Comparison of ENCODE assay signal across 1 cellular context in the genomic region with DNA sequence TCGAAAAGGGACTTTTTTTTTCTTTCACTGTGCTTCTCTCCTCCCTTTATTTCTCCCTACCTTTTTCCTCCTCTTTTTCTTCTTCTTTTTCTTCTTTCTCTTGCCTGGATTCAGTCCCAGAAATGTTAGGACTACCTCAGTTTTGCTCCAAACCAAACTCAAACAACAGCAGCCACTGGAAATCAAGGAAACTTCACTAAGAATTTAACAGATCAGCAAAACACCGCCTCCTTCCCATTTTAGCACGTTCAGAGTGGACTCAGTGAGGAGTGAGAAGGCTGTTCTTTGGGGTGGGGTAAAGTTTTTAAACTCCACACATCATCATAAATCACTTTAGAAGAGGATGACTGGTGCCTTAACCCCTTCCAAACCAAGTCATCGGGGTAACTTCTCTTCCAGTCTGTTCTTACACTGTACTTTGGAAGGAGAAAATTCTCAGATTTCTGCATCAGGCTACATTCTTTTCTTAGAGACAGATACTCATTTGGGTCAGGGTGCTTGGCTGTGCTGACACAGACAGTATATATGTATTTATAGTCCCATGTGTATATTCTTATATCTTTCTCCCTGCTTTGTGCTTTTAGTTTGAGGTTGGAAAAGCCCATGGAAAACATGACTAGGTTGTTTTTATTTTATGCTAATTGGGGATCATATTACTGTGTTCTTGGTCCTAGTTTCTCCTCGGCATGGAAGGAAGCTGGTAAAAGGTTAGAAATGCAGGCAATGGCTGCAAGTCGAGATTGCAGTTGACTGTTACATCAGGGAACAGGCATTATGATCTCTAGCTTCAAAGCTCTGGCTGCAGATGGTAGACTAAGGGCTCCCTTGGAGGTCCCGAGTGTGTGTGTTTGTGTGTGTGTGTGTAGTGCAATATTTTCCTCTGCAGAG.
A peak's percentile ranks its signal among the peaks of the same experiment; 100 is the strongest.
TF ChIP-seq lines count a peak whose summit lies in the region.

A gene with protein sequence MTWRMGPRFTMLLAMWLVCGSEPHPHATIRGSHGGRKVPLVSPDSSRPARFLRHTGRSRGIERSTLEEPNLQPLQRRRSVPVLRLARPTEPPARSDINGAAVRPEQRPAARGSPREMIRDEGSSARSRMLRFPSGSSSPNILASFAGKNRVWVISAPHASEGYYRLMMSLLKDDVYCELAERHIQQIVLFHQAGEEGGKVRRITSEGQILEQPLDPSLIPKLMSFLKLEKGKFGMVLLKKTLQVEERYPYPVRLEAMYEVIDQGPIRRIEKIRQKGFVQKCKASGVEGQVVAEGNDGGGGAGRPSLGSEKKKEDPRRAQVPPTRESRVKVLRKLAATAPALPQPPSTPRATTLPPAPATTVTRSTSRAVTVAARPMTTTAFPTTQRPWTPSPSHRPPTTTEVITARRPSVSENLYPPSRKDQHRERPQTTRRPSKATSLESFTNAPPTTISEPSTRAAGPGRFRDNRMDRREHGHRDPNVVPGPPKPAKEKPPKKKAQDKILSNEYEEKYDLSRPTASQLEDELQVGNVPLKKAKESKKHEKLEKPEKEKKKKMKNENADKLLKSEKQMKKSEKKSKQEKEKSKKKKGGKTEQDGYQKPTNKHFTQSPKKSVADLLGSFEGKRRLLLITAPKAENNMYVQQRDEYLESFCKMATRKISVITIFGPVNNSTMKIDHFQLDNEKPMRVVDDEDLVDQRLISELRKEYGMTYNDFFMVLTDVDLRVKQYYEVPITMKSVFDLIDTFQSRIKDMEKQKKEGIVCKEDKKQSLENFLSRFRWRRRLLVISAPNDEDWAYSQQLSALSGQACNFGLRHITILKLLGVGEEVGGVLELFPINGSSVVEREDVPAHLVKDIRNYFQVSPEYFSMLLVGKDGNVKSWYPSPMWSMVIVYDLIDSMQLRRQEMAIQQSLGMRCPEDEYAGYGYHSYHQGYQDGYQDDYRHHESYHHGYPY (minus strand): TSS at position 280 of the 888 bp plus-strand sequence. CDS start 1,238 bp downstream, outside the sequence.

TF ChIP-seq in K562, 482 proteins besides CTCF, POLR2A, EP300 and RAD21 (continued from another document):
- TF ChIP-seq SP2 (IDR thresholded peaks at IDR 0.05; ENCODE audit: extremely low read depth, low read depth, low read length, poor library complexity, severe bottlenecking) (no peak), SREBF1 (IDR thresholded peaks at IDR 0.05; ENCODE audit: borderline replicate concordance, low read depth, low read length) (no peak), RB1 (IDR thresholded peaks at IDR 0.05; ENCODE audit: low read depth) (no peak), FOXM1 (IDR thresholded peaks at IDR 0.05; ENCODE audit: low read depth) (no peak), FOXM1 (CRISPR knock-in tag; IDR thresholded peaks at IDR 0.05; ENCODE audit: low read depth) (no peak), MEIS2 (IDR thresholded peaks at IDR 0.05; ENCODE audit: partially characterized antibody) (peak; percentile 91), ZNF830 (CRISPR knock-in tag; IDR thresholded peaks at IDR 0.05) (no peak), MTA2 (IDR thresholded peaks at IDR 0.05; ENCODE audit: low read depth) (no peak)
- TF ChIP-seq, protein P1, sequence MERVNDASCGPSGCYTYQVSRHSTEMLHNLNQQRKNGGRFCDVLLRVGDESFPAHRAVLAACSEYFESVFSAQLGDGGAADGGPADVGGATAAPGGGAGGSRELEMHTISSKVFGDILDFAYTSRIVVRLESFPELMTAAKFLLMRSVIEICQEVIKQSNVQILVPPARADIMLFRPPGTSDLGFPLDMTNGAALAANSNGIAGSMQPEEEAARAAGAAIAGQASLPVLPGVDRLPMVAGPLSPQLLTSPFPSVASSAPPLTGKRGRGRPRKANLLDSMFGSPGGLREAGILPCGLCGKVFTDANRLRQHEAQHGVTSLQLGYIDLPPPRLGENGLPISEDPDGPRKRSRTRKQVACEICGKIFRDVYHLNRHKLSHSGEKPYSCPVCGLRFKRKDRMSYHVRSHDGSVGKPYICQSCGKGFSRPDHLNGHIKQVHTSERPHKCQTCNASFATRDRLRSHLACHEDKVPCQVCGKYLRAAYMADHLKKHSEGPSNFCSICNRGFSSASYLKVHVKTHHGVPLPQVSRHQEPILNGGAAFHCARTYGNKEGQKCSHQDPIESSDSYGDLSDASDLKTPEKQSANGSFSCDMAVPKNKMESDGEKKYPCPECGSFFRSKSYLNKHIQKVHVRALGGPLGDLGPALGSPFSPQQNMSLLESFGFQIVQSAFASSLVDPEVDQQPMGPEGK (CRISPR knock-in tag; IDR thresholded peaks at IDR 0.05; ENCODE audit: borderline replicate concordance) = no peak
- TF ChIP-seq, protein P2, sequence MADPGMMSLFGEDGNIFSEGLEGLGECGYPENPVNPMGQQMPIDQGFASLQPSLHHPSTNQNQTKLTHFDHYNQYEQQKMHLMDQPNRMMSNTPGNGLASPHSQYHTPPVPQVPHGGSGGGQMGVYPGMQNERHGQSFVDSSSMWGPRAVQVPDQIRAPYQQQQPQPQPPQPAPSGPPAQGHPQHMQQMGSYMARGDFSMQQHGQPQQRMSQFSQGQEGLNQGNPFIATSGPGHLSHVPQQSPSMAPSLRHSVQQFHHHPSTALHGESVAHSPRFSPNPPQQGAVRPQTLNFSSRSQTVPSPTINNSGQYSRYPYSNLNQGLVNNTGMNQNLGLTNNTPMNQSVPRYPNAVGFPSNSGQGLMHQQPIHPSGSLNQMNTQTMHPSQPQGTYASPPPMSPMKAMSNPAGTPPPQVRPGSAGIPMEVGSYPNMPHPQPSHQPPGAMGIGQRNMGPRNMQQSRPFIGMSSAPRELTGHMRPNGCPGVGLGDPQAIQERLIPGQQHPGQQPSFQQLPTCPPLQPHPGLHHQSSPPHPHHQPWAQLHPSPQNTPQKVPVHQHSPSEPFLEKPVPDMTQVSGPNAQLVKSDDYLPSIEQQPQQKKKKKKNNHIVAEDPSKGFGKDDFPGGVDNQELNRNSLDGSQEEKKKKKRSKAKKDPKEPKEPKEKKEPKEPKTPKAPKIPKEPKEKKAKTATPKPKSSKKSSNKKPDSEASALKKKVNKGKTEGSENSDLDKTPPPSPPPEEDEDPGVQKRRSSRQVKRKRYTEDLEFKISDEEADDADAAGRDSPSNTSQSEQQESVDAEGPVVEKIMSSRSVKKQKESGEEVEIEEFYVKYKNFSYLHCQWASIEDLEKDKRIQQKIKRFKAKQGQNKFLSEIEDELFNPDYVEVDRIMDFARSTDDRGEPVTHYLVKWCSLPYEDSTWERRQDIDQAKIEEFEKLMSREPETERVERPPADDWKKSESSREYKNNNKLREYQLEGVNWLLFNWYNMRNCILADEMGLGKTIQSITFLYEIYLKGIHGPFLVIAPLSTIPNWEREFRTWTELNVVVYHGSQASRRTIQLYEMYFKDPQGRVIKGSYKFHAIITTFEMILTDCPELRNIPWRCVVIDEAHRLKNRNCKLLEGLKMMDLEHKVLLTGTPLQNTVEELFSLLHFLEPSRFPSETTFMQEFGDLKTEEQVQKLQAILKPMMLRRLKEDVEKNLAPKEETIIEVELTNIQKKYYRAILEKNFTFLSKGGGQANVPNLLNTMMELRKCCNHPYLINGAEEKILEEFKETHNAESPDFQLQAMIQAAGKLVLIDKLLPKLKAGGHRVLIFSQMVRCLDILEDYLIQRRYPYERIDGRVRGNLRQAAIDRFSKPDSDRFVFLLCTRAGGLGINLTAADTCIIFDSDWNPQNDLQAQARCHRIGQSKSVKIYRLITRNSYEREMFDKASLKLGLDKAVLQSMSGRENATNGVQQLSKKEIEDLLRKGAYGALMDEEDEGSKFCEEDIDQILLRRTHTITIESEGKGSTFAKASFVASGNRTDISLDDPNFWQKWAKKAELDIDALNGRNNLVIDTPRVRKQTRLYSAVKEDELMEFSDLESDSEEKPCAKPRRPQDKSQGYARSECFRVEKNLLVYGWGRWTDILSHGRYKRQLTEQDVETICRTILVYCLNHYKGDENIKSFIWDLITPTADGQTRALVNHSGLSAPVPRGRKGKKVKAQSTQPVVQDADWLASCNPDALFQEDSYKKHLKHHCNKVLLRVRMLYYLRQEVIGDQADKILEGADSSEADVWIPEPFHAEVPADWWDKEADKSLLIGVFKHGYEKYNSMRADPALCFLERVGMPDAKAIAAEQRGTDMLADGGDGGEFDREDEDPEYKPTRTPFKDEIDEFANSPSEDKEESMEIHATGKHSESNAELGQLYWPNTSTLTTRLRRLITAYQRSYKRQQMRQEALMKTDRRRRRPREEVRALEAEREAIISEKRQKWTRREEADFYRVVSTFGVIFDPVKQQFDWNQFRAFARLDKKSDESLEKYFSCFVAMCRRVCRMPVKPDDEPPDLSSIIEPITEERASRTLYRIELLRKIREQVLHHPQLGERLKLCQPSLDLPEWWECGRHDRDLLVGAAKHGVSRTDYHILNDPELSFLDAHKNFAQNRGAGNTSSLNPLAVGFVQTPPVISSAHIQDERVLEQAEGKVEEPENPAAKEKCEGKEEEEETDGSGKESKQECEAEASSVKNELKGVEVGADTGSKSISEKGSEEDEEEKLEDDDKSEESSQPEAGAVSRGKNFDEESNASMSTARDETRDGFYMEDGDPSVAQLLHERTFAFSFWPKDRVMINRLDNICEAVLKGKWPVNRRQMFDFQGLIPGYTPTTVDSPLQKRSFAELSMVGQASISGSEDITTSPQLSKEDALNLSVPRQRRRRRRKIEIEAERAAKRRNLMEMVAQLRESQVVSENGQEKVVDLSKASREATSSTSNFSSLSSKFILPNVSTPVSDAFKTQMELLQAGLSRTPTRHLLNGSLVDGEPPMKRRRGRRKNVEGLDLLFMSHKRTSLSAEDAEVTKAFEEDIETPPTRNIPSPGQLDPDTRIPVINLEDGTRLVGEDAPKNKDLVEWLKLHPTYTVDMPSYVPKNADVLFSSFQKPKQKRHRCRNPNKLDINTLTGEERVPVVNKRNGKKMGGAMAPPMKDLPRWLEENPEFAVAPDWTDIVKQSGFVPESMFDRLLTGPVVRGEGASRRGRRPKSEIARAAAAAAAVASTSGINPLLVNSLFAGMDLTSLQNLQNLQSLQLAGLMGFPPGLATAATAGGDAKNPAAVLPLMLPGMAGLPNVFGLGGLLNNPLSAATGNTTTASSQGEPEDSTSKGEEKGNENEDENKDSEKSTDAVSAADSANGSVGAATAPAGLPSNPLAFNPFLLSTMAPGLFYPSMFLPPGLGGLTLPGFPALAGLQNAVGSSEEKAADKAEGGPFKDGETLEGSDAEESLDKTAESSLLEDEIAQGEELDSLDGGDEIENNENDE (IDR thresholded peaks at IDR 0.05; ENCODE audit: low read depth, low read length) = no peak
- TF ChIP-seq, protein P3, sequence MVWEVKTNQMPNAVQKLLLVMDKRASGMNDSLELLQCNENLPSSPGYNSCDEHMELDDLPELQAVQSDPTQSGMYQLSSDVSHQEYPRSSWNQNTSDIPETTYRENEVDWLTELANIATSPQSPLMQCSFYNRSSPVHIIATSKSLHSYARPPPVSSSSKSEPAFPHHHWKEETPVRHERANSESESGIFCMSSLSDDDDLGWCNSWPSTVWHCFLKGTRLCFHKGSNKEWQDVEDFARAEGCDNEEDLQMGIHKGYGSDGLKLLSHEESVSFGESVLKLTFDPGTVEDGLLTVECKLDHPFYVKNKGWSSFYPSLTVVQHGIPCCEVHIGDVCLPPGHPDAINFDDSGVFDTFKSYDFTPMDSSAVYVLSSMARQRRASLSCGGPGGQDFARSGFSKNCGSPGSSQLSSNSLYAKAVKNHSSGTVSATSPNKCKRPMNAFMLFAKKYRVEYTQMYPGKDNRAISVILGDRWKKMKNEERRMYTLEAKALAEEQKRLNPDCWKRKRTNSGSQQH (CRISPR knock-in tag; IDR thresholded peaks at IDR 0.05) = peak; percentile 96
TF ChIP-seq in K562: peak in this region for 46.
